In genomic region chr4:89055157-89056080, GRCh38 we compare ENCODE assay signal across 11 cellular contexts. TPM values are rescaled to one million over a fixed set of nuclear protein-coding genes. Genes with fewer than 3 reads are reported as not detected.
DNase-seq lines count a peak whose midpoint lies in the region; ATAC-seq and TF ChIP-seq lines count a peak whose summit lies in the region.
"Had no signal": no experiment of that assay in that cellular context is flagged by ENCODE, and none has a peak within 500 bp of the region (broad histone marks: within the 10 kb centered on the region; RNA-seq: fewer than 3 reads in every experiment).

No MANE protein-coding gene starts in this region.

- no peaks in the 10 kb centered on the region for H3K9me2 ChIP-seq in SK-N-SH

- WGBS in mammary epithelial cell (ENCODE audit: low coverage, missing lambda C conversion rate): 0% methylated on average over 1 of the region's 1 CpG
- WGBS in SK-N-SH (ENCODE audit: low lambda C conversion rate): 95% methylated on average over 1 of the region's 1 CpG

- H3K27ac Mint-ChIP-seq in mesothelial cell of epicardium: peak overlapping the region; percentile 65
- H3K27ac Mint-ChIP-seq: activated naive CD8-positive, alpha-beta T cell treated with anti-CD3 and anti-CD28 coated beads, Interleukin-2, amount 10 ng/mL, durations not matched to agents 7 days and 5 days had no signal

- H3K36me3 ChIP-seq in A673 (ENCODE audit: insufficient read depth, low read length, poor library complexity, severe bottlenecking): no peaks in the 10 kb centered on the region
- no peaks in the 10 kb centered on the region for H3K36me3 ChIP-seq in HAP-1 (replicated peaks)
- H3K36me3 ChIP-seq in mammary epithelial cell (ENCODE audit: insufficient read depth, low read length): no peaks in the 10 kb centered on the region
- no peaks in the 10 kb centered on the region for H3K36me3 ChIP-seq in SK-N-SH (replicated peaks in 1 of 2; ENCODE audit: control insufficient read depth in 1 of 2, insufficient read depth in 2 of 2, low read length in 1 of 2)
- H3K36me3 ChIP-seq: left lung had no signal

- dilution Hi-C loops in mammary epithelial cell (cut with HindIII; ENCODE audit: low sequenced_read_pairs): no loop called here

- no peak for TF ChIP-seq CTCF in A673 (conservative IDR thresholded peaks at IDR 0.05; ENCODE audit: low read depth, low read length)
- TF ChIP-seq CTCF in mammary epithelial cell (conservative IDR thresholded peaks at IDR 0.05 in 1 of 2, IDR thresholded peaks at IDR 0.05 in 1 of 2; ENCODE audit: extremely low read depth in 1 of 2, insufficient read depth in 1 of 2, low read depth in 1 of 2, low read length in 2 of 2): no peak
- no peak for TF ChIP-seq CTCF in mesothelial cell of epicardium (IDR thresholded peaks at IDR 0.05; ENCODE audit: unreplicated experiment)
- no peak for TF ChIP-seq CTCF in SK-N-SH (IDR thresholded peaks at IDR 0.05)

- H3K4me3 ChIP-seq in A673 (ENCODE audit: low read depth, low read length, poor library complexity, severe bottlenecking) (peak overlapping the region; percentile 44), HAP-1 (peak overlapping the region; percentile 38), mammary epithelial cell (replicated peaks in 1 of 3; ENCODE audit: insufficient read depth in 1 of 3, low read depth in 2 of 3, low read length in 3 of 3) (peak overlapping the region in 2 of 3 experiments; percentile 40 to 65), SK-N-SH (ENCODE audit: low read depth in 2 of 2, low read length in 1 of 2) (no peak overlapping the region)

- H2AFZ ChIP-seq in mammary epithelial cell (ENCODE audit: low read depth, low read length) (peak overlapping the region; percentile 33), SK-N-SH (ENCODE audit: low read depth) (no peak overlapping the region)

- peaks cover 9% of the 10 kb centered on the region for H3K36me3 Mint-ChIP-seq in mesothelial cell of epicardium

- POLR2A ChIA-PET in A673 (lab: Charles Lee; ENCODE audit: low non-redundant PET) (no interaction called here), SK-N-SH (lab: Yijun Ruan, JAX) (no interaction called here), HEK293T (lab: Yijun Ruan, JAX) (interaction anchor here (1.2 to 1.5 kb wide), 2 partner anchors 13 to 56 kb away, joined by 3 to 8 read pairs; partner anchors contain the start of gene TIGD2)

- no peak for ATAC-seq in HG02623 (IDR thresholded peaks at IDR 0.05; ENCODE audit: unreplicated experiment)
- ATAC-seq: left lung had no signal

- CTCF ChIA-PET in A673 (lab: Charles Lee): no interaction called here
- CTCF ChIA-PET in mammary epithelial cell (lab: Charles Lee; ENCODE audit: low non-redundant PET): no interaction called here
- CTCF ChIA-PET in SK-N-SH (lab: Yijun Ruan, JAX): interaction anchor here (1.3 kb wide), 1 partner anchor 10 kb away, joined by 6 read pairs; no protein-coding TSS in a partner anchor
- CTCF ChIA-PET in HEK293T (lab: Yijun Ruan, JAX): interaction anchor here (0.6 to 1.2 kb wide), 2 partner anchors 265 to 515 kb away, joined by 3 read pairs; no protein-coding TSS in a partner anchor

- no peak overlapping the region for H3K9ac ChIP-seq in mammary epithelial cell (ENCODE audit: insufficient read depth, low read length)
- no peak overlapping the region for H3K9ac ChIP-seq in SK-N-SH

- H3K4me2 ChIP-seq in mammary epithelial cell (ENCODE audit: insufficient read depth, low read depth, low read length) (peak overlapping the region; percentile 94), SK-N-SH (no peak overlapping the region)

- no peak for TF ChIP-seq EP300 in SK-N-SH (IDR thresholded peaks at IDR 0.05; ENCODE audit: borderline replicate concordance in 1 of 2, low read depth in 1 of 2, low read length in 1 of 2)

- H3K9me3 Mint-ChIP-seq in mesothelial cell of epicardium: peaks cover 15% of the 10 kb centered on the region

- intact Hi-C loops in A673 (cut with micrococcal nuclease; ENCODE audit: unreplicated experiment): no loop called here
- intact Hi-C loops in mammary epithelial cell (cut with micrococcal nuclease): loop anchor here (1.0 kb wide), 1 partner anchor 56 kb away; the partner anchor contains the start of gene TIGD2

- BruUV-seq in A673 (replicated peaks; lab: Mats Ljungman, UMichigan) (no TSS peak), mammary epithelial cell (replicated peaks; lab: Mats Ljungman, UMichigan) (no TSS peak)

- H3K9me3 ChIP-seq in A673 (ENCODE audit: low read depth, low read length, poor library complexity, severe bottlenecking) (no peaks in the 10 kb centered on the region), HAP-1 (no peaks in the 10 kb centered on the region), mammary epithelial cell (replicated peaks; ENCODE audit: insufficient read depth, low read length) (no peaks in the 10 kb centered on the region), SK-N-SH (no peaks in the 10 kb centered on the region)
- H3K9me3 ChIP-seq: left lung had no signal

- no peak for TF ChIP-seq RAD21 in SK-N-SH (IDR thresholded peaks at IDR 0.05; ENCODE audit: low read length)

- no peaks in the 10 kb centered on the region for H4K20me1 ChIP-seq in mammary epithelial cell (ENCODE audit: insufficient read depth, low read length)
- no peaks in the 10 kb centered on the region for H4K20me1 ChIP-seq in SK-N-SH (ENCODE audit: insufficient read depth)

- in situ Hi-C loops in HAP-1 (cut with MboI; ENCODE audit: low sequenced_read_pairs): no loop called here
- in situ Hi-C loops in mammary epithelial cell (cut with MboI; ENCODE audit: low sequenced_read_pairs in 2 of 2): no loop called here

- H3K4me1 ChIP-seq in A673 (ENCODE audit: insufficient read depth, low read length, poor library complexity, severe bottlenecking) (peaks cover 6% of the 10 kb centered on the region), HAP-1 (peaks cover 12% of the 10 kb centered on the region), mammary epithelial cell (ENCODE audit: insufficient read depth, low read length) (peaks cover 7% of the 10 kb centered on the region), SK-N-SH (ENCODE audit: control insufficient read depth in 1 of 2, insufficient read depth in 2 of 2, low read depth in 1 of 2, low read length in 1 of 2) (no peaks in the 10 kb centered on the region)

- H3K27me3 ChIP-seq in A673 (replicated peaks; ENCODE audit: insufficient read depth, low read depth, low read length, poor library complexity) (no peaks in the 10 kb centered on the region), HAP-1 (ENCODE audit: low read depth) (no peaks in the 10 kb centered on the region), mammary epithelial cell (ENCODE audit: insufficient read depth, low read length) (no peaks in the 10 kb centered on the region), SK-N-SH (ENCODE audit: insufficient read depth) (no peaks in the 10 kb centered on the region)
- H3K27me3 ChIP-seq: left lung had no signal

- H3K4me3 Mint-ChIP-seq in mesothelial cell of epicardium: peak overlapping the region; percentile 81
- H3K4me3 Mint-ChIP-seq: activated naive CD8-positive, alpha-beta T cell treated with anti-CD3 and anti-CD28 coated beads, Interleukin-2, amount 10 ng/mL, durations not matched to agents 7 days and 5 days had no signal

- H3F3A ChIP-seq in SK-N-SH (replicated peaks; ENCODE audit: insufficient read depth): no peaks in the 10 kb centered on the region

- peak overlapping the region; percentile 16 for H3K27ac ChIP-seq in A673 (ENCODE audit: low read depth, low read length, poor library complexity, severe bottlenecking)
- no peak overlapping the region for H3K27ac ChIP-seq in mammary epithelial cell (ENCODE audit: insufficient read depth, low read depth, low read length)
- no peak overlapping the region for H3K27ac ChIP-seq in SK-N-SH (ENCODE audit: low read depth in 2 of 2, low read length in 1 of 2)

- H3K79me2 ChIP-seq in mammary epithelial cell (ENCODE audit: insufficient read depth, low read length): peaks cover 46% of the 10 kb centered on the region
- H3K79me2 ChIP-seq in SK-N-SH (ENCODE audit: insufficient read depth): no peaks in the 10 kb centered on the region

- DNase-seq in A673 (ENCODE audit: low spot score): no peak
- DNase-seq in HAP-1 (ENCODE audit: low spot score in 2 of 2): peak in 1 of 2 experiments; percentile 13
- peak; percentile 6 for DNase-seq in mammary epithelial cell
- DNase-seq in mesothelial cell of epicardium (ENCODE audit: low spot score in 2 of 2, unreplicated experiment in 2 of 2): no peak
- no peak for DNase-seq in SK-N-SH
- no peak for DNase-seq in HEK293T (ENCODE audit: extremely low spot score)
- DNase-seq in nucleus accumbens (lab: John Stamatoyannopoulos, UW): no peak
- DNase-seq: activated naive CD8-positive, alpha-beta T cell treated with anti-CD3 and anti-CD28 coated beads, Interleukin-2, amount 10 ng/mL, durations not matched to agents 7 days and 5 days; left lung; SIG-M5 had no signal

- H3K27me3 Mint-ChIP-seq in mesothelial cell of epicardium (ENCODE audit: low read depth): no peaks in the 10 kb centered on the region

- peaks cover 48% of the 10 kb centered on the region for H3K4me1 Mint-ChIP-seq in mesothelial cell of epicardium

TF ChIP-seq in HEK293T, 16 proteins besides CTCF, POLR2A, EP300 and RAD21:
- TF ChIP-seq ELF4 (IDR thresholded peaks at IDR 0.05): no peak
- TF ChIP-seq FOXA1 (IDR thresholded peaks at IDR 0.05): no peak
- no peak for TF ChIP-seq FOXM1 (IDR thresholded peaks at IDR 0.05; ENCODE audit: borderline replicate concordance)
- TF ChIP-seq TARDBP (IDR thresholded peaks at IDR 0.05): no peak
- TF ChIP-seq CTBP1 (IDR thresholded peaks at IDR 0.05; ENCODE audit: borderline replicate concordance): no peak
- no peak for TF ChIP-seq HDGF (IDR thresholded peaks at IDR 0.05; ENCODE audit: borderline replicate concordance)
- no peak for TF ChIP-seq ZNF384 (IDR thresholded peaks at IDR 0.05)
TF ChIP-seq in HEK293T: peak in this region for 0.

RNA-seq across cellular contexts. Expression of gene FAM13A, which starts 1.6 kb away (rescaled TPM):
- 15.5 and 16.1 TPM in 2 replicates for total RNA-seq in A673 (2021)
- 10 to 100 TPM in 1 of 2 donors, 1 to 10 TPM in 1; 7.8 to 12.8 TPM for total RNA-seq in mammary epithelial cell
- polyA plus RNA-seq in mammary epithelial cell: 4.7 TPM
- 12.5 TPM for polyA minus RNA-seq in mammary epithelial cell
- 50.2 to 57.7 TPM (median 52.1 TPM) in 3 replicates for total RNA-seq in mesothelial cell of epicardium
- polyA plus RNA-seq in SK-N-SH (2012; rRNA removed): 0.67 and 1.1 TPM in 2 replicates
- 0.75 and 0.76 TPM in 2 replicates for polyA plus RNA-seq in SK-N-SH (2012; cell fraction: cytosol; rRNA removed)
- 1.8 and 2.2 TPM in 2 replicates for polyA plus RNA-seq in SK-N-SH (2012; cell fraction: nucleus; rRNA removed)

RNA-seq across cellular contexts. Expression of gene TIGD2, which starts 55.9 kb away (rescaled TPM):
- total RNA-seq in A673 (2021): 2.8 TPM in 2 replicates
- total RNA-seq in mammary epithelial cell: 10 to 100 TPM; 14.7 to 14.8 TPM
- polyA plus RNA-seq in mammary epithelial cell: 3.4 TPM
- polyA minus RNA-seq in mammary epithelial cell: 2.3 TPM
- 10.7 to 11.5 TPM (median 10.8 TPM) in 3 replicates for total RNA-seq in mesothelial cell of epicardium
- polyA plus RNA-seq in SK-N-SH (2012; rRNA removed): 0.84 and 0.96 TPM in 2 replicates
- 1.3 and 1.5 TPM in 2 replicates for polyA plus RNA-seq in SK-N-SH (2012; cell fraction: cytosol; rRNA removed)
- polyA plus RNA-seq in SK-N-SH (2012; cell fraction: nucleus; rRNA removed): 0.40 and 0.61 TPM in 2 replicates

Comparison
In these comparisons a context has a peak if more than half of its experiments do, and no peak if none do; other contexts are left out.
1. H3K4me3 ChIP-seq: peak in A673 (single experiment), HAP-1 (single experiment) and mammary epithelial cell (2 of 3); none in SK-N-SH (0 of 2).
2. CTCF ChIA-PET loops: an anchor here in SK-N-SH (1.3 kb wide) and HEK293T (0.6 to 1.2 kb wide); none called in A673 and mammary epithelial cell.